In genomic region chr2:28670882-28671281, GRCh38 we compare ENCODE assay signal across 18 cellular contexts.
DNase-seq lines count a peak whose midpoint lies in the region; ATAC-seq, FAIRE-seq and TF ChIP-seq lines count a peak whose summit lies in the region.
"Had no signal": no experiment of that assay in that cellular context is flagged by ENCODE, and none has a peak within 500 bp of the region (broad histone marks: within the 10 kb centered on the region; RNA-seq: fewer than 3 reads in every experiment).

No MANE protein-coding gene starts in this region.

- no peak overlapping the region for H4K91ac ChIP-seq in H1 (replicated peaks; ENCODE audit: insufficient read length, low read length)

- peak overlapping the region; percentile 16 for H3K27ac Mint-ChIP-seq in neural crest cell (ENCODE audit: unreplicated experiment)
- H3K27ac Mint-ChIP-seq: CD4-positive, CD25-positive, alpha-beta regulatory T cell had no signal

- H3K79me2 ChIP-seq in H1 (ENCODE audit: control insufficient read depth in 1 of 2, insufficient read depth in 2 of 2, low read length in 2 of 2) (no peaks in the 10 kb centered on the region), SK-N-SH (ENCODE audit: insufficient read depth) (no peaks in the 10 kb centered on the region)

- DNase-seq in NCI-H146 (lab: John Stamatoyannopoulos, UW) (peak; percentile 59), NCI-H345 (lab: John Stamatoyannopoulos, UW) (peak; percentile 71), H1 (ENCODE audit: low read depth in 1 of 2, low spot score in 2 of 2) (no peak), neural crest cell (ENCODE audit: low read depth, low spot score) (no peak), prostate gland (ENCODE audit: low spot score) (no peak), SK-N-SH (no peak), kidney tubule cell (ENCODE audit: low spot score) (no peak)
- DNase-seq: CD4-positive, CD25-positive, alpha-beta regulatory T cell; COR-L47; DMS 273 treated with DMSO at 0.1 percent for 48 hours; DMS79 treated with DMSO at 0.1 percent for 48 hours; H9; KG1; NCI-H187; NCI-H510A treated with DMSO at 0.1 percent for 48 hours; NCI-H774; Peyer's patch had no signal

- H3K9me3 ChIP-seq in H1 (ENCODE audit: insufficient read depth in 2 of 2, low read depth in 1 of 2, low read length in 1 of 2) (peaks cover 0 to 7% of the 10 kb centered on the region in 2 experiments; a peak in 1 of 4 replicates), prostate gland (no peaks in the 10 kb centered on the region), SK-N-SH (no peaks in the 10 kb centered on the region)
- H3K9me3 ChIP-seq: Peyer's patch had no signal

- TF ChIP-seq EP300 in H1 (IDR thresholded peaks at IDR 0.05; ENCODE audit: borderline replicate concordance in 1 of 2, low read depth in 2 of 2, low read length in 2 of 2): no peak
- no peak for TF ChIP-seq EP300 in SK-N-SH (IDR thresholded peaks at IDR 0.05; ENCODE audit: borderline replicate concordance in 1 of 2, low read depth in 1 of 2, low read length in 1 of 2)

- no peak overlapping the region for H2BK120ac ChIP-seq in H1 (replicated peaks; ENCODE audit: low read depth, low read length)

- no peaks in the 10 kb centered on the region for H3K79me1 ChIP-seq in H1 (ENCODE audit: low read depth, low read length)

- H3F3A ChIP-seq in SK-N-SH (replicated peaks; ENCODE audit: insufficient read depth): peaks cover 4% of the 10 kb centered on the region

- H3K4me1 ChIP-seq in H1 (replicated peaks in 1 of 4; ENCODE audit: control insufficient read depth in 3 of 4, insufficient read depth in 4 of 4, low read length in 3 of 4) (peaks cover 0 to 3% (median 0%) of the 10 kb centered on the region in 4 experiments; a peak in 1 of 7 replicates), prostate gland (replicated peaks) (no peaks in the 10 kb centered on the region), SK-N-SH (ENCODE audit: control insufficient read depth in 1 of 2, insufficient read depth in 2 of 2, low read depth in 1 of 2, low read length in 1 of 2) (peaks cover 0 to 11% of the 10 kb centered on the region in 2 experiments; a peak in 1 of 4 replicates)

- intact Hi-C loops in prostate gland (cut with DNase I): no loop called here

- TF ChIP-seq CTCF in H1 (IDR thresholded peaks at IDR 0.05; ENCODE audit: control extremely low read depth in 1 of 3, insufficient read depth in 1 of 3, low read depth in 1 of 3, low read length in 3 of 3): no peak
- no peak for TF ChIP-seq CTCF in neural crest cell (conservative IDR thresholded peaks at IDR 0.05)
- TF ChIP-seq CTCF in prostate gland (IDR thresholded peaks at IDR 0.05): no peak
- TF ChIP-seq CTCF in SK-N-SH (IDR thresholded peaks at IDR 0.05): no peak

- H3K36me3 Mint-ChIP-seq in neural crest cell (ENCODE audit: low read depth): peaks cover 3% of the 10 kb centered on the region

- H4K5ac ChIP-seq in H1 (ENCODE audit: insufficient read length, low read depth, low read length): no peak overlapping the region

- no peak overlapping the region for H3K18ac ChIP-seq in H1 (ENCODE audit: extremely low read depth, low read length)

- ATAC-seq in GM19328 (IDR thresholded peaks at IDR 0.05; ENCODE audit: unreplicated experiment): no peak

- H3K27me3 Mint-ChIP-seq in neural crest cell (ENCODE audit: low read depth): no peaks in the 10 kb centered on the region

- H3K23ac ChIP-seq in H1 (ENCODE audit: insufficient read length): no peak overlapping the region

- TF ChIP-seq POLR2A in H1 (IDR thresholded peaks at IDR 0.05; ENCODE audit: control extremely low read depth in 1 of 2, low read depth in 2 of 2, low read length in 2 of 2) (no peak), prostate gland (IDR thresholded peaks at IDR 0.05) (no peak)

- no peak overlapping the region for H3K4me3 Mint-ChIP-seq in neural crest cell
- H3K4me3 Mint-ChIP-seq: H9 had no signal

- H3K4me3 ChIP-seq in H1 (ENCODE audit: extremely low read depth in 1 of 4, insufficient read depth in 2 of 4, low read depth in 3 of 4, low read length in 4 of 4) (no peak overlapping the region), prostate gland (no peak overlapping the region), SK-N-SH (ENCODE audit: low read depth in 2 of 2, low read length in 1 of 2) (no peak overlapping the region)
- H3K4me3 ChIP-seq: Peyer's patch had no signal

- no peak for FAIRE-seq in H1 (lab: Jason Lieb, UNC)

- H2AFZ ChIP-seq in H1 (ENCODE audit: low read length): peak overlapping the region; percentile 67; the same call in 1 of the 2 replicates
- no peak overlapping the region for H2AFZ ChIP-seq in SK-N-SH (ENCODE audit: low read depth)

- H2AK5ac ChIP-seq in H1 (ENCODE audit: low read depth, low read length): no peak overlapping the region

- H3K9ac ChIP-seq in H1 (replicated peaks in 1 of 4; ENCODE audit: extremely low read depth in 1 of 4, low read depth in 3 of 4, low read length in 3 of 4): no peak overlapping the region
- H3K9ac ChIP-seq in SK-N-SH: no peak overlapping the region

- no peak overlapping the region for H3K56ac ChIP-seq in H1 (replicated peaks; ENCODE audit: insufficient read length, low read depth, low read length)

- peaks cover 25% of the 10 kb centered on the region for H3K4me1 Mint-ChIP-seq in neural crest cell

- no peak overlapping the region for H3K27ac ChIP-seq in H1 (ENCODE audit: low read depth, low read length)
- no peak overlapping the region for H3K27ac ChIP-seq in prostate gland
- no peak overlapping the region for H3K27ac ChIP-seq in SK-N-SH (ENCODE audit: low read depth in 2 of 2, low read length in 1 of 2)
- H3K27ac ChIP-seq: Peyer's patch had no signal

- CTCF ChIA-PET in H1 (lab: Charles Lee; ENCODE audit: partially characterized antibody): interaction anchor here (3.1 kb wide), 1 partner anchor 77 kb away, joined by 8 read pairs; no protein-coding TSS in a partner anchor
- CTCF ChIA-PET in SK-N-SH (lab: Yijun Ruan, JAX): interaction anchor here (0.9 to 1.0 kb wide), 2 partner anchors 10 to 12 kb away, joined by 3 read pairs; no protein-coding TSS in a partner anchor

- POLR2A ChIA-PET in H1 (lab: Charles Lee; ENCODE audit: partially characterized antibody): interaction anchor here (0.5 to 1.7 kb wide), 2 partner anchors 12 to 246 kb away, joined by 3 to 5 read pairs; no protein-coding TSS in a partner anchor
- POLR2A ChIA-PET in SK-N-SH (lab: Yijun Ruan, JAX): no interaction called here

- H3K27me3 ChIP-seq in H1 (replicated peaks in 1 of 4; ENCODE audit: control insufficient read depth in 3 of 4, extremely low read depth in 1 of 4, insufficient read depth in 3 of 4, low read length in 3 of 4) (no peaks in the 10 kb centered on the region), prostate gland (replicated peaks; ENCODE audit: insufficient read depth) (no peaks in the 10 kb centered on the region), SK-N-SH (ENCODE audit: insufficient read depth) (no peaks in the 10 kb centered on the region)
- H3K27me3 ChIP-seq: Peyer's patch had no signal

- no peaks in the 10 kb centered on the region for H3K9me2 ChIP-seq in SK-N-SH

- no peak overlapping the region for H4K8ac ChIP-seq in H1 (ENCODE audit: extremely low read depth, insufficient read depth, low read length)

- H2BK5ac ChIP-seq in H1 (ENCODE audit: low read depth, low read length): no peak overlapping the region

- H3K9me3 Mint-ChIP-seq in neural crest cell: peaks cover 8% of the 10 kb centered on the region

- TF ChIP-seq RAD21 in H1 (IDR thresholded peaks at IDR 0.05 in 1 of 2, conservative IDR thresholded peaks at IDR 0.05 in 1 of 2; ENCODE audit: low read depth in 2 of 2, low read length in 2 of 2): no peak
- no peak for TF ChIP-seq RAD21 in SK-N-SH (IDR thresholded peaks at IDR 0.05; ENCODE audit: low read length)

- no peak overlapping the region for H2BK15ac ChIP-seq in H1 (ENCODE audit: low read length)

- no peak overlapping the region for H3K4me2 ChIP-seq in H1 (ENCODE audit: insufficient read depth in 1 of 2, low read depth in 2 of 2, low read length in 2 of 2)
- no peak overlapping the region for H3K4me2 ChIP-seq in SK-N-SH

- H3K14ac ChIP-seq in H1 (ENCODE audit: insufficient read length): no peak overlapping the region

- H3K4ac ChIP-seq in H1 (replicated peaks; ENCODE audit: insufficient read length, low read depth, low read length): no peak overlapping the region

- H3K23me2 ChIP-seq in H1 (ENCODE audit: low read depth, low read length): no peaks in the 10 kb centered on the region; the same call in 1 of the 2 replicates

- no peak overlapping the region for H2BK12ac ChIP-seq in H1 (ENCODE audit: low read depth, low read length)

- H2BK20ac ChIP-seq in H1 (ENCODE audit: low read length): no peak overlapping the region

- H3K36me3 ChIP-seq in H1 (ENCODE audit: control insufficient read depth in 2 of 4, insufficient read depth in 4 of 4, low read length in 3 of 4): no peaks in the 10 kb centered on the region
- H3K36me3 ChIP-seq in prostate gland: no peaks in the 10 kb centered on the region
- H3K36me3 ChIP-seq in SK-N-SH (replicated peaks in 1 of 2; ENCODE audit: control insufficient read depth in 1 of 2, insufficient read depth in 2 of 2, low read length in 1 of 2): no peaks in the 10 kb centered on the region
- H3K36me3 ChIP-seq: Peyer's patch had no signal

- H4K20me1 ChIP-seq in H1 (replicated peaks in 1 of 2; ENCODE audit: control insufficient read depth in 1 of 2, insufficient read depth in 2 of 2, low read length in 2 of 2) (no peaks in the 10 kb centered on the region), SK-N-SH (ENCODE audit: insufficient read depth) (no peaks in the 10 kb centered on the region)

- 79% methylated on average over 2 of the region's 2 CpGs; no CpG with 5 or more reads in 1 of the 2 experiments for WGBS in H1 (ENCODE audit: extremely low coverage in 1 of 2, insufficient coverage in 1 of 2, insufficient read length in 1 of 2, insufficient replicate concordance in 2 of 2, low coverage in 1 of 2, low lambda C conversion rate in 2 of 2, missing lambda C conversion rate in 1 of 2), 2 experiments
- WGBS in prostate gland: 58% methylated on average over 2 of the region's 2 CpGs
- WGBS in SK-N-SH (ENCODE audit: low lambda C conversion rate): 60% methylated on average over 2 of the region's 2 CpGs

TF ChIP-seq in H1, 55 proteins besides CTCF, POLR2A, EP300 and RAD21 (continues in another document):
- TF ChIP-seq PHF8 (conservative IDR thresholded peaks at IDR 0.05; ENCODE audit: low read depth, low read length) (no peak), HDAC6 (IDR thresholded peaks at IDR 0.05; ENCODE audit: low read depth, low read length) (no peak), FOSL1 (IDR thresholded peaks at IDR 0.05; ENCODE audit: insufficient read depth, low read depth, low read length) (no peak), GTF2F1 (IDR thresholded peaks at IDR 0.05; ENCODE audit: borderline replicate concordance, low read depth, low read length) (no peak)

TF ChIP-seq in SK-N-SH, 30 proteins besides CTCF, POLR2A, EP300 and RAD21 (continues in another document):
- TF ChIP-seq TEAD4 (IDR thresholded peaks at IDR 0.05; ENCODE audit: borderline replicate concordance, insufficient read depth): no peak

Comparison
In these comparisons a context has a peak if more than half of its experiments do, and no peak if none do; other contexts are left out.
1. DNase-seq: peak in NCI-H146 (single experiment) and NCI-H345 (single experiment); none in H1 (0 of 2), neural crest cell (single experiment), prostate gland (single experiment), SK-N-SH (single experiment) and kidney tubule cell (single experiment).